In the genomic region with DNA sequence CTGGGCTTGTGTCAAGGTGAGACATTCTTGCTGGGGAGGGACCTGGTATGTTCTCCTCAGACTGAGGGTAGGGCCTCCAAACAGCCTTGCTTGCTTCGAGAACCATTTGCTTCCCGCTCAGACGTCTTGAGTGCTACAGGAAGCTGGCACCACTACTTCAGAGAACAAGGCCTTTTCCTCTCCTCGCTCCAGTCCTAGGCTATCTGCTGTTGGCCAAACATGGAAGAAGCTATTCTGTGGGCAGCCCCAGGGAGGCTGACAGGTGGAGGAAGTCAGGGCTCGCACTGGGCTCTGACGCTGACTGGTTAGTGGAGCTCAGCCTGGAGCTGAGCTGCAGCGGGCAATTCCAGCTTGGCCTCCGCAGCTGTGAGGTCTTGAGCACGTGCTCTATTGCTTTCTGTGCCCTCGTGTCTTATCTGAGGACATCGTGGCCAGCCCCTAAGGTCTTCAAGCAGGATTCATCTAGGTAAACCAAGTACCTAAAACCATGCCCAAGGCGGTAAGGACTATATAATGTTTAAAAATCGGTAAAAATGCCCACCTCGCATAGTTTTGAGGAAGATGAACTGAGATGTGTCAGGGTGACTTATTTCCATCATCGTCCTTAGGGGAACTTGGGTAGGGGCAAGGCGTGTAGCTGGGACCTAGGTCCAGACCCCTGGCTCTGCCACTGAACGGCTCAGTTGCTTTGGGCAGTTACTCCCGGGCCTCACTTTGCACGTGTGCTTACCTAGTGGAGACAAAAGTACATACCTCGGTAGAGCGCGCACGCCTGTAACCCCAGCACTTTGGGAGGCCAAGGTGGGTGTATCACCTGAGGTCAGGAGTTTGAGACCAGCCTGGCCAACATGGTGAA, we compare ENCODE assay signal across 1 cellular context.
TF ChIP-seq lines count a peak whose summit lies in the region.

No MANE protein-coding gene starts in this region.

TF ChIP-seq in HepG2, 621 proteins besides CTCF, POLR2A, EP300 and RAD21 (continued from another document):
- TF ChIP-seq, protein P1, sequence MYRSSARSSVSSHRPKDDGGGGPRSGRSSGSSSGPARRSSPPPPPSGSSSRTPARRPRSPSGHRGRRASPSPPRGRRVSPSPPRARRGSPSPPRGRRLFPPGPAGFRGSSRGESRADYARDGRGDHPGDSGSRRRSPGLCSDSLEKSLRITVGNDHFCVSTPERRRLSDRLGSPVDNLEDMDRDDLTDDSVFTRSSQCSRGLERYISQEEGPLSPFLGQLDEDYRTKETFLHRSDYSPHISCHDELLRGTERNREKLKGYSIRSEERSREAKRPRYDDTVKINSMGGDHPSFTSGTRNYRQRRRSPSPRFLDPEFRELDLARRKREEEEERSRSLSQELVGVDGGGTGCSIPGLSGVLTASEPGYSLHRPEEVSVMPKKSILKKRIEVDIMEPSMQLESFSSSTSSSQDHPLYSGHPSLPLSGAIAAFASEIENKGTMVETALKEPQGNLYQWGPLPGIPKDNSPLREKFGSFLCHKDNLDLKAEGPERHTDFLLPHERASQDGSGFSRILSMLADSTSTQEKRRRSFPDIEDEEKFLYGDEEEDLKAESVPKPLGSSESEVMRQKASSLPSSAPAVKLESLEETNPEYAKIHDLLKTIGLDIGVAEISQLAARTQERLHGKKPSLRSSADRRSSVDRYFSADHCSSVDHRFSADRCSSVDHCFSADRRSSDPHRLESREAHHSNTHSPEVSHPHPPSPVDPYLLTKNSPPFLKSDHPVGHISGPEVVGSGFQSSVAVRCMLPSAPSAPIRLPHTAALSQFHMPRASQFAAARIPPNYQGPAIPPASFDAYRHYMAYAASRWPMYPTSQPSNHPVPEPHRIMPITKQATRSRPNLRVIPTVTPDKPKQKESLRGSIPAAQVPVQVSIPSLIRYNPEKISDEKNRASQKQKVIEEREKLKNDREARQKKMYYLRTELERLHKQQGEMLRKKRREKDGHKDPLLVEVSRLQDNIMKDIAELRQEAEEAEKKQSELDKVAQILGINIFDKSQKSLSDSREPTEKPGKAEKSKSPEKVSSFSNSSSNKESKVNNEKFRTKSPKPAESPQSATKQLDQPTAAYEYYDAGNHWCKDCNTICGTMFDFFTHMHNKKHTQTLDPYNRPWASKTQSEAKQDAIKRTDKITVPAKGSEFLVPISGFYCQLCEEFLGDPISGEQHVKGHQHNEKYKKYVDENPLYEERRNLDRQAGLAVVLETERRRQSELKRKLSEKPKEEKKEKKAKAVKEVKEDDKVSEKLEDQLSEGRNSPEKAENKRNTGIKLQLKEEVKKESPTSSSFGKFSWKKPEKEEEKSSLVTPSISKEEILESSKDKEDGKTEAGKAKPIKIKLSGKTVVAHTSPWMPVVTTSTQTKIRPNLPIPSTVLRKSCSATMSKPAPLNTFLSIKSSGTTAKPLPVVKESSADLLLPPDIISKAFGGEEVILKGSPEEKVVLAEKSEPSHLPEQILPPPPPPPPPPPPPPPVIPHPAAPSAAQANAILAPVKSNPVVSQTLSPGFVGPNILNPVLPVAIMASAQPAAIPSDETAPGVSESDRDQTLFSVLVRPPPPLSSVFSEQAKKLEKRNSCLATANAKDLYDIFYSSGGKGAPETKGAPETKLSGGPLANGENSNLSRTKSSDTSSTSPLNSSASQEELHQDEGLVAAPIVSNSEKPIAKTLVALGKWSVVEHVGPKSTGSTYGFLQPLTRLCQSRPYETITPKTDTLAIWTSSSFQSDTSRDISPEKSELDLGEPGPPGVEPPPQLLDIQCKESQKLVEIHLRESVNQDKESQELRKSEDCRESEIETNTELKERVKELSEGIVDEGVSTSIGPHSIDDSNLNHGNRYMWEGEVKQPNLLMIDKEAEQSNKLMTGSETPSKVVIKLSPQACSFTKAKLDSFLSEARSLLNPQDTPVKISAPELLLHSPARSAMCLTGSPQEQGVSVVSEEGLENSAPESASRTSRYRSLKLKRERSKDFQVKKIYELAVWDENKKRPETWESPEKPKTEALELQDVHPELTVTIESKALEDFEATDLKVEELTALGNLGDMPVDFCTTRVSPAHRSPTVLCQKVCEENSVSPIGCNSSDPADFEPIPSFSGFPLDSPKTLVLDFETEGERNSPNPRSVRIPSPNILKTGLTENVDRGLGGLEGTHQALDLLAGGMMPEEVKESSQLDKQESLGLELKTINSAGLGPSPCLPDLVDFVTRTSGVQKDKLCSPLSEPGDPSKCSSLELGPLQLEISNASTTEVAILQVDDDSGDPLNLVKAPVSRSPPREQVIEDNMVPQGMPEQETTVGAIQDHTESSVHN (CRISPR knock-in tag; IDR thresholded peaks at IDR 0.05), result no peak
- TF ChIP-seq AKAP8 (CRISPR knock-in tag; IDR thresholded peaks at IDR 0.05), result peak; percentile 30; the same call in 1 of the 2 replicates
- no peak; the same call in 1 of the 2 replicates for TF ChIP-seq ATF7-NPFF (CRISPR knock-in tag; IDR thresholded peaks at IDR 0.05; ENCODE audit: low read depth)
- TF ChIP-seq, protein P2, sequence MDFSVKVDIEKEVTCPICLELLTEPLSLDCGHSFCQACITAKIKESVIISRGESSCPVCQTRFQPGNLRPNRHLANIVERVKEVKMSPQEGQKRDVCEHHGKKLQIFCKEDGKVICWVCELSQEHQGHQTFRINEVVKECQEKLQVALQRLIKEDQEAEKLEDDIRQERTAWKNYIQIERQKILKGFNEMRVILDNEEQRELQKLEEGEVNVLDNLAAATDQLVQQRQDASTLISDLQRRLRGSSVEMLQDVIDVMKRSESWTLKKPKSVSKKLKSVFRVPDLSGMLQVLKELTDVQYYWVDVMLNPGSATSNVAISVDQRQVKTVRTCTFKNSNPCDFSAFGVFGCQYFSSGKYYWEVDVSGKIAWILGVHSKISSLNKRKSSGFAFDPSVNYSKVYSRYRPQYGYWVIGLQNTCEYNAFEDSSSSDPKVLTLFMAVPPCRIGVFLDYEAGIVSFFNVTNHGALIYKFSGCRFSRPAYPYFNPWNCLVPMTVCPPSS (IDR thresholded peaks at IDR 0.05), result no peak
- TF ChIP-seq, protein P3, sequence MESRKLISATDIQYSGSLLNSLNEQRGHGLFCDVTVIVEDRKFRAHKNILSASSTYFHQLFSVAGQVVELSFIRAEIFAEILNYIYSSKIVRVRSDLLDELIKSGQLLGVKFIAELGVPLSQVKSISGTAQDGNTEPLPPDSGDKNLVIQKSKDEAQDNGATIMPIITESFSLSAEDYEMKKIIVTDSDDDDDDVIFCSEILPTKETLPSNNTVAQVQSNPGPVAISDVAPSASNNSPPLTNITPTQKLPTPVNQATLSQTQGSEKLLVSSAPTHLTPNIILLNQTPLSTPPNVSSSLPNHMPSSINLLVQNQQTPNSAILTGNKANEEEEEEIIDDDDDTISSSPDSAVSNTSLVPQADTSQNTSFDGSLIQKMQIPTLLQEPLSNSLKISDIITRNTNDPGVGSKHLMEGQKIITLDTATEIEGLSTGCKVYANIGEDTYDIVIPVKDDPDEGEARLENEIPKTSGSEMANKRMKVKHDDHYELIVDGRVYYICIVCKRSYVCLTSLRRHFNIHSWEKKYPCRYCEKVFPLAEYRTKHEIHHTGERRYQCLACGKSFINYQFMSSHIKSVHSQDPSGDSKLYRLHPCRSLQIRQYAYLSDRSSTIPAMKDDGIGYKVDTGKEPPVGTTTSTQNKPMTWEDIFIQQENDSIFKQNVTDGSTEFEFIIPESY (CRISPR knock-in tag; IDR thresholded peaks at IDR 0.05), result peak; percentile 82; the same call in 1 of the 2 replicates
- peak; percentile 66 for TF ChIP-seq RBFOX2 (IDR thresholded peaks at IDR 0.05; ENCODE audit: low read depth, low read length)
- TF ChIP-seq ERF (CRISPR knock-in tag; IDR thresholded peaks at IDR 0.05), result peak; percentile 49; the same call in 1 of the 2 replicates
- no peak for TF ChIP-seq IKZF4 (CRISPR knock-in tag; IDR thresholded peaks at IDR 0.05; ENCODE audit: borderline replicate concordance, low read depth, not compliant biosample characterization)
- TF ChIP-seq, protein P4, sequence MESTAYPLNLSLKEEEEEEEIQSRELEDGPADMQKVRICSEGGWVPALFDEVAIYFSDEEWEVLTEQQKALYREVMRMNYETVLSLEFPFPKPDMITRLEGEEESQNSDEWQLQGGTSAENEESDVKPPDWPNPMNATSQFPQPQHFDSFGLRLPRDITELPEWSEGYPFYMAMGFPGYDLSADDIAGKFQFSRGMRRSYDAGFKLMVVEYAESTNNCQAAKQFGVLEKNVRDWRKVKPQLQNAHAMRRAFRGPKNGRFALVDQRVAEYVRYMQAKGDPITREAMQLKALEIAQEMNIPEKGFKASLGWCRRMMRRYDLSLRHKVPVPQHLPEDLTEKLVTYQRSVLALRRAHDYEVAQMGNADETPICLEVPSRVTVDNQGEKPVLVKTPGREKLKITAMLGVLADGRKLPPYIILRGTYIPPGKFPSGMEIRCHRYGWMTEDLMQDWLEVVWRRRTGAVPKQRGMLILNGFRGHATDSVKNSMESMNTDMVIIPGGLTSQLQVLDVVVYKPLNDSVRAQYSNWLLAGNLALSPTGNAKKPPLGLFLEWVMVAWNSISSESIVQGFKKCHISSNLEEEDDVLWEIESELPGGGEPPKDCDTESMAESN (CRISPR knock-in tag; conservative IDR thresholded peaks at IDR 0.05), result no peak
- TF ChIP-seq ZNF44 (CRISPR knock-in tag; IDR thresholded peaks at IDR 0.05), result no peak
- 0 out of 2 replicates have a peak, but pooled peaks have one; percentile 6 for TF ChIP-seq ZFYVE20 (CRISPR knock-in tag; IDR thresholded peaks at IDR 0.05; ENCODE audit: borderline replicate concordance, low read depth)
- TF ChIP-seq PITX1 (CRISPR knock-in tag; IDR thresholded peaks at IDR 0.05), result no peak
- TF ChIP-seq PHB2 (IDR thresholded peaks at IDR 0.05; ENCODE audit: partially characterized antibody), result no peak
- TF ChIP-seq ZNF143 (CRISPR knock-in tag; IDR thresholded peaks at IDR 0.05), result 0 out of 2 replicates have a peak, but pooled peaks have one; percentile 19
